8 cellular contexts compared by ENCODE assay signal in genomic region chr9:34992376-34992951, GRCh38. TPM values are rescaled to one million over a fixed set of nuclear protein-coding genes. Genes with fewer than 3 reads are reported as not detected.
DNase-seq lines count a peak whose midpoint lies in the region; ATAC-seq and TF ChIP-seq lines count a peak whose summit lies in the region.

No MANE protein-coding gene starts in this region.

- peaks cover 16% of the 10 kb centered on the region for H3K36me3 Mint-ChIP-seq in activated CD4-positive, alpha-beta T cell treated with anti-CD3 and anti-CD28 coated beads, Interleukin-2, amount 10 ng/mL, durations not matched to agents 24 days and 14 days (ENCODE audit: low read depth)
- H3K36me3 Mint-ChIP-seq in neural progenitor cell, result peaks cover 23% of the 10 kb centered on the region

- H3K27me3 Mint-ChIP-seq in activated CD4-positive, alpha-beta T cell treated with anti-CD3 and anti-CD28 coated beads, Interleukin-2, amount 10 ng/mL, durations not matched to agents 24 days and 14 days, result no peaks in the 10 kb centered on the region
- H3K27me3 Mint-ChIP-seq in neural progenitor cell (ENCODE audit: insufficient read depth, low read depth), result peaks cover 7% of the 10 kb centered on the region

- peaks cover 55% of the 10 kb centered on the region for H3K4me1 Mint-ChIP-seq in activated CD4-positive, alpha-beta T cell treated with anti-CD3 and anti-CD28 coated beads, Interleukin-2, amount 10 ng/mL, durations not matched to agents 24 days and 14 days
- H3K4me1 Mint-ChIP-seq in neural progenitor cell, result peaks cover 46% of the 10 kb centered on the region

- H2AFZ ChIP-seq in neural progenitor cell (replicated peaks), result no peak overlapping the region

- H4K20me1 ChIP-seq in neural progenitor cell (ENCODE audit: low read depth), result no peaks in the 10 kb centered on the region

- H3K27ac Mint-ChIP-seq in activated CD4-positive, alpha-beta T cell treated with anti-CD3 and anti-CD28 coated beads, Interleukin-2, amount 10 ng/mL, durations not matched to agents 24 days and 14 days, result peak overlapping the region; percentile 87
- H3K27ac Mint-ChIP-seq in neural progenitor cell, result peak overlapping the region; percentile 66

- no peaks in the 10 kb centered on the region for H3K9me3 ChIP-seq in neural progenitor cell (ENCODE audit: low read depth)

- H3K4me2 ChIP-seq in neural progenitor cell, result peak overlapping the region; percentile 47

- no peaks in the 10 kb centered on the region for H3K9me3 Mint-ChIP-seq in activated CD4-positive, alpha-beta T cell treated with anti-CD3 and anti-CD28 coated beads, Interleukin-2, amount 10 ng/mL, durations not matched to agents 24 days and 14 days
- no peaks in the 10 kb centered on the region for H3K9me3 Mint-ChIP-seq in neural progenitor cell

- no peaks in the 10 kb centered on the region for H3K79me2 ChIP-seq in neural progenitor cell (ENCODE audit: low read depth)

- peaks cover 21% of the 10 kb centered on the region for H3F3A ChIP-seq in neural progenitor cell (ENCODE audit: low read depth)

- WGBS in urinary bladder, result 55% methylated on average over 16 of the region's 16 CpGs

- peak; percentile 45 for DNase-seq in H7
- DNase-seq in activated CD4-positive, alpha-beta T cell treated with anti-CD3 and anti-CD28 coated beads, Interleukin-2, amount 10 ng/mL, durations not matched to agents 24 days and 14 days, result peak; percentile 66
- DNase-seq in epithelial cell of esophagus (ENCODE audit: low read depth), result peak; percentile 86
- DNase-seq in neural progenitor cell (ENCODE audit: low spot score), result peak; percentile 8
- no peak for DNase-seq in DMS153 (lab: John Stamatoyannopoulos, UW)
- no peak for DNase-seq in GM10266 (ENCODE audit: extremely low spot score)

- H3K36me3 ChIP-seq in H7 (replicated peaks; ENCODE audit: control insufficient read depth, insufficient read depth, low read length) (peaks cover 24% of the 10 kb centered on the region), neural progenitor cell (no peaks in the 10 kb centered on the region), urinary bladder (ENCODE audit: insufficient read depth) (no peaks in the 10 kb centered on the region)

- H3K9ac ChIP-seq in neural progenitor cell, result no peak overlapping the region

- H3K4me1 ChIP-seq in neural progenitor cell (peaks cover 20% of the 10 kb centered on the region), urinary bladder (ENCODE audit: insufficient read depth) (no peaks in the 10 kb centered on the region)

- TF ChIP-seq CTCF in epithelial cell of esophagus (IDR thresholded peaks at IDR 0.05; ENCODE audit: insufficient read depth, low read depth, low read length, missing control alignments) (no peak), neural progenitor cell (IDR thresholded peaks at IDR 0.05) (no peak), GM10266 (IDR thresholded peaks at IDR 0.05; ENCODE audit: control insufficient read depth, insufficient read depth, low read depth, missing control alignments) (no peak)

- no peaks in the 10 kb centered on the region for H3K27me3 ChIP-seq in H7 (ENCODE audit: control insufficient read depth, insufficient read depth, low read length)
- no peaks in the 10 kb centered on the region for H3K27me3 ChIP-seq in neural progenitor cell

- no peak for ATAC-seq in GM19035 (IDR thresholded peaks at IDR 0.05; ENCODE audit: unreplicated experiment)

- intact Hi-C loops in activated CD4-positive, alpha-beta T cell treated with anti-CD3 and anti-CD28 coated beads, Interleukin-2, amount 10 ng/mL, durations not matched to agents 24 days and 14 days (cut with micrococcal nuclease), result loop anchor here (1.0 to 5.0 kb wide), 2 partner anchors 9 to 45 kb away; no protein-coding TSS in a partner anchor

- H3K4me3 Mint-ChIP-seq in activated CD4-positive, alpha-beta T cell treated with anti-CD3 and anti-CD28 coated beads, Interleukin-2, amount 10 ng/mL, durations not matched to agents 24 days and 14 days, result peak overlapping the region; percentile 60
- peak overlapping the region; percentile 53 for H3K4me3 Mint-ChIP-seq in neural progenitor cell

- no peak overlapping the region for H3K27ac ChIP-seq in neural progenitor cell
- H3K27ac ChIP-seq in urinary bladder (ENCODE audit: low read depth), result peak overlapping the region; percentile 84

- H3K4me3 ChIP-seq in H7 (ENCODE audit: insufficient read depth, low read depth, low read length), result no peak overlapping the region
- no peak overlapping the region for H3K4me3 ChIP-seq in epithelial cell of esophagus (ENCODE audit: low read length)
- no peak overlapping the region for H3K4me3 ChIP-seq in neural progenitor cell
- no peak overlapping the region for H3K4me3 ChIP-seq in urinary bladder (ENCODE audit: low read depth, low read length)

RNA-seq across cellular contexts. Expression of gene DNAJB5, which starts 2.9 kb away (rescaled TPM):
- total RNA-seq in H7 (2014; rRNA removed; shearing (Covaris generic)), result 48.9 and 51.2 TPM in 2 replicates
- 7.7 and 10.6 TPM in 2 replicates for total RNA-seq in activated CD4-positive, alpha-beta T cell treated with anti-CD3 and anti-CD28 coated beads, Interleukin-2, amount 10 ng/mL, durations not matched to agents 24 days and 14 days
- total RNA-seq in neural progenitor cell (ENCODE audit: low replicate concordance), result 17.4 and 26.9 TPM in 2 replicates
- 15.3 TPM for total RNA-seq in urinary bladder
- 89.8 TPM for polyA plus RNA-seq in urinary bladder

RNA-seq across cellular contexts. Expression of gene PHF24, which starts 34.4 kb away (rescaled TPM):
- 0.37 and 0.42 TPM in 2 replicates for total RNA-seq in H7 (2014; rRNA removed; shearing (Covaris generic))
- total RNA-seq in activated CD4-positive, alpha-beta T cell treated with anti-CD3 and anti-CD28 coated beads, Interleukin-2, amount 10 ng/mL, durations not matched to agents 24 days and 14 days, result 0.14 and 0.57 TPM in 2 replicates
- total RNA-seq in neural progenitor cell (ENCODE audit: low replicate concordance) (0.71 and 1.8 TPM in 2 replicates), urinary bladder (0.69 TPM)
- polyA plus RNA-seq in urinary bladder, result 0.18 TPM

Comparison
In these comparisons a context has a peak if more than half of its experiments do, and no peak if none do; other contexts are left out.
1. DNase-seq: peak in H7 (single experiment), activated CD4-positive, alpha-beta T cell treated with anti-CD3 and anti-CD28 coated beads, Interleukin-2, amount 10 ng/mL, durations not matched to agents 24 days and 14 days (single experiment), epithelial cell of esophagus (single experiment) and neural progenitor cell (single experiment); none in DMS153 (single experiment) and GM10266 (single experiment).